Comparison of ENCODE assay signal across 8 cellular contexts in the genomic region with DNA sequence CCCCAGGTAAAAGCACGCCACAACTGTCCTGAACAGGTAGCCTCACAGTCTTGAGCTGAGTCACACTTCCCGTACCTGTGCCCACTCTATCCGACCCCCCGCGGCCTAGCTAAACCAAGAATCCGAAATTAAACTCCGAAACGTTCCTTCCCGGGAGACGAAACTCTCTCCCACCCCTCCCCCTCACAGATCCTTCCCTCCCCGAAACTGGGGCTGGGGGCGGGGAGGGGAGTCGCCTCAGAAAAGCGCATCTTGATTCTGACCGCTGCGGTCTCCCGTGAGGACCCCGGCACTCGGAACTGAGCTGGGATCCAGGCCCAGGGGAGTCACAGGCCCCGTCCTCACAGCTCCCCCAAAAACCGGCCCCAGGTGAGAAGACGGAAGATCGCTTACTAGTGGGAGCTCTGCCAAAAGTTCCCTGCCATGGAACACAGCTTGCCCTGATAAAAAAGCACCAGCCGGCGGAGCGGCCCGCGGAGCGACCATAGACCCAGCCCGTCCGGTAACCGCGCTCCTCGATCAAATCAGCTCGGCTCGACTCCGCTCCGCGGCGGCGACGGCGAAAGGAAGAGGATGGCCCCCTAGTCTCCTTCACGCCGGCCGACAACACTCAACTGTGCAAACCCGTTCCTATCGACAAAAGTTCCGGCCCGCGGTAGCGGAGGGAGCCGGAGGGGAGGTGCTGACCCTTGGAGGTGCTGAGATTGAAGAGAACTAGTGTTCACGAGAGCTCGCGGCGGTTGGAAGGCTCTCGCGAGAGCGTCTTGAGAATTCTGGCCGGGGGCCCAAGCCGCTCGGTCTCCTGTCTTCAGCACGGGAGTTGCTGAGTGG. TPM values are rescaled to one million over a fixed set of nuclear protein-coding genes. Genes with fewer than 3 reads are reported as not detected.
DNase-seq lines count a peak whose midpoint lies in the region; ATAC-seq and TF ChIP-seq lines count a peak whose summit lies in the region.

A gene with protein sequence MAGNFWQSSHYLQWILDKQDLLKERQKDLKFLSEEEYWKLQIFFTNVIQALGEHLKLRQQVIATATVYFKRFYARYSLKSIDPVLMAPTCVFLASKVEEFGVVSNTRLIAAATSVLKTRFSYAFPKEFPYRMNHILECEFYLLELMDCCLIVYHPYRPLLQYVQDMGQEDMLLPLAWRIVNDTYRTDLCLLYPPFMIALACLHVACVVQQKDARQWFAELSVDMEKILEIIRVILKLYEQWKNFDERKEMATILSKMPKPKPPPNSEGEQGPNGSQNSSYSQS (minus strand): TSS at position 558 of the 831 bp plus-strand sequence. CDS start 133 bp downstream, at position 425.

- peak within 1 kb of the TSS; percentile 66 to 98 (median 93) for H3K27ac Mint-ChIP-seq in IgD-negative memory B cell

- H3K27me3 ChIP-seq in muscle layer of colon (ENCODE audit: control insufficient read depth in 1 of 2, insufficient read depth in 2 of 2, low read length in 2 of 2): no peaks in the 10 kb centered on the region

- H3K36me3 ChIP-seq in muscle layer of colon (ENCODE audit: insufficient read depth, low read length): no peaks in the 10 kb centered on the region

- H3K4me3 Mint-ChIP-seq in IgD-negative memory B cell: peak within 1 kb of the TSS; percentile 96 to 98 (median 97)
- peak within 1 kb of the TSS; percentile 100 for H3K4me3 Mint-ChIP-seq in activated T-cell treated with anti-CD3 and anti-CD28 coated beads, Interleukin-2, amount 50 U/mL, for 4 hours

- H3K9me3 Mint-ChIP-seq in IgD-negative memory B cell: peaks cover 0 to 4% (median 0%) of the 10 kb centered on the region in 3 donors
- H3K9me3 Mint-ChIP-seq in activated T-cell treated with anti-CD3 and anti-CD28 coated beads, Interleukin-2, amount 50 U/mL, for 4 hours: no peaks in the 10 kb centered on the region

- no peaks in the 10 kb centered on the region for H3K27me3 Mint-ChIP-seq in IgD-negative memory B cell
- no peaks in the 10 kb centered on the region for H3K27me3 Mint-ChIP-seq in activated T-cell treated with anti-CD3 and anti-CD28 coated beads, Interleukin-2, amount 50 U/mL, for 4 hours (ENCODE audit: low read depth)

- ATAC-seq in GM21529 (IDR thresholded peaks at IDR 0.05; ENCODE audit: unreplicated experiment): peak; percentile 97
- peak; percentile 97 to 99 for ATAC-seq in activated T-cell treated with anti-CD3 and anti-CD28 coated beads, Interleukin-2, amount 50 U/mL, for 4 hours
- peak; percentile 100 for ATAC-seq in esophagus mucosa

- peak within 1 kb of the TSS; percentile 91 for H3K9ac ChIP-seq in muscle layer of colon (ENCODE audit: low read length)

- H3K4me1 ChIP-seq in muscle layer of colon (ENCODE audit: insufficient read depth, low read length): peaks cover 8% of the 10 kb centered on the region

- peak; percentile 78 for DNase-seq in DMS114 treated with DMSO at 0.1 percent for 48 hours (lab: John Stamatoyannopoulos, UW; ENCODE audit: unreplicated experiment)
- DNase-seq in activated T-cell treated with anti-CD3 and anti-CD28 coated beads, Interleukin-2, amount 50 U/mL, for 4 hours: peak; percentile 84
- peak; percentile 83 for DNase-seq in stimulated activated CD8-positive, alpha-beta memory T cell treated with anti-CD3 and anti-CD28 coated beads, Interleukin-7, amount 100 ng/mL, for 24 hours (ENCODE audit: low read depth)

- H3K27ac ChIP-seq in muscle layer of colon (ENCODE audit: low read depth, low read length): peak within 1 kb of the TSS; percentile 83

- H3K4me3 ChIP-seq in muscle layer of colon (ENCODE audit: low read depth in 1 of 2, low read length in 2 of 2): peak within 1 kb of the TSS; percentile 81 to 85

- peaks cover 25 to 32% (median 25%) of the 10 kb centered on the region in 3 donors for H3K4me1 Mint-ChIP-seq in IgD-negative memory B cell
- H3K4me1 Mint-ChIP-seq in activated T-cell treated with anti-CD3 and anti-CD28 coated beads, Interleukin-2, amount 50 U/mL, for 4 hours (ENCODE audit: low read depth): peaks cover 28% of the 10 kb centered on the region

- no peaks in the 10 kb centered on the region for H3K9me3 ChIP-seq in muscle layer of colon (ENCODE audit: low read length)

- H3K36me3 Mint-ChIP-seq in IgD-negative memory B cell: peaks cover 3% of the 10 kb centered on the region
- no peaks in the 10 kb centered on the region for H3K36me3 Mint-ChIP-seq in activated T-cell treated with anti-CD3 and anti-CD28 coated beads, Interleukin-2, amount 50 U/mL, for 4 hours (ENCODE audit: insufficient read depth)

TF ChIP-seq in PFSK-1, 5 proteins besides CTCF, POLR2A, EP300 and RAD21:
- TF ChIP-seq, protein P1, sequence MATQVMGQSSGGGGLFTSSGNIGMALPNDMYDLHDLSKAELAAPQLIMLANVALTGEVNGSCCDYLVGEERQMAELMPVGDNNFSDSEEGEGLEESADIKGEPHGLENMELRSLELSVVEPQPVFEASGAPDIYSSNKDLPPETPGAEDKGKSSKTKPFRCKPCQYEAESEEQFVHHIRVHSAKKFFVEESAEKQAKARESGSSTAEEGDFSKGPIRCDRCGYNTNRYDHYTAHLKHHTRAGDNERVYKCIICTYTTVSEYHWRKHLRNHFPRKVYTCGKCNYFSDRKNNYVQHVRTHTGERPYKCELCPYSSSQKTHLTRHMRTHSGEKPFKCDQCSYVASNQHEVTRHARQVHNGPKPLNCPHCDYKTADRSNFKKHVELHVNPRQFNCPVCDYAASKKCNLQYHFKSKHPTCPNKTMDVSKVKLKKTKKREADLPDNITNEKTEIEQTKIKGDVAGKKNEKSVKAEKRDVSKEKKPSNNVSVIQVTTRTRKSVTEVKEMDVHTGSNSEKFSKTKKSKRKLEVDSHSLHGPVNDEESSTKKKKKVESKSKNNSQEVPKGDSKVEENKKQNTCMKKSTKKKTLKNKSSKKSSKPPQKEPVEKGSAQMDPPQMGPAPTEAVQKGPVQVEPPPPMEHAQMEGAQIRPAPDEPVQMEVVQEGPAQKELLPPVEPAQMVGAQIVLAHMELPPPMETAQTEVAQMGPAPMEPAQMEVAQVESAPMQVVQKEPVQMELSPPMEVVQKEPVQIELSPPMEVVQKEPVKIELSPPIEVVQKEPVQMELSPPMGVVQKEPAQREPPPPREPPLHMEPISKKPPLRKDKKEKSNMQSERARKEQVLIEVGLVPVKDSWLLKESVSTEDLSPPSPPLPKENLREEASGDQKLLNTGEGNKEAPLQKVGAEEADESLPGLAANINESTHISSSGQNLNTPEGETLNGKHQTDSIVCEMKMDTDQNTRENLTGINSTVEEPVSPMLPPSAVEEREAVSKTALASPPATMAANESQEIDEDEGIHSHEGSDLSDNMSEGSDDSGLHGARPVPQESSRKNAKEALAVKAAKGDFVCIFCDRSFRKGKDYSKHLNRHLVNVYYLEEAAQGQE (IDR thresholded peaks at IDR 0.05; ENCODE audit: insufficient read depth in 1 of 2, low read depth in 2 of 2, low read length in 2 of 2): peak; percentile 35 to 47; a peak in 2 of 4 replicates
- TF ChIP-seq SIN3A (IDR thresholded peaks at IDR 0.05; ENCODE audit: borderline replicate concordance, insufficient read depth, low read length) (no peak), TAF1 (IDR thresholded peaks at IDR 0.05; ENCODE audit: borderline replicate concordance, insufficient read depth, low read length) (peak; percentile 99), FOXP2 (optimal IDR thresholded peaks at IDR 0.05; ENCODE audit: borderline replicate concordance, extremely low read depth, extremely low read length, insufficient read depth) (peak; percentile 60), POLR2AphosphoS5 (IDR thresholded peaks at IDR 0.05; ENCODE audit: low read depth, low read length) (peak; percentile 98)

RNA-seq across cellular contexts. Expression of the gene that starts here (rescaled TPM):
- polyA plus RNA-seq in IgD-negative memory B cell: 35.6 TPM
- 47.2 TPM for polyA plus RNA-seq in PFSK-1 (2012; ENCODE audit: insufficient read length, low read depth)
- 10 to 100 TPM; 77.9 to 83.7 (median 78.1) TPM for total RNA-seq in activated T-cell treated with anti-CD3 and anti-CD28 coated beads, Interleukin-2, amount 50 U/mL, for 4 hours
- total RNA-seq in esophagus mucosa: 38.5 TPM

Comparison
In these comparisons a context has a peak if more than half of its experiments do, and no peak if none do; other contexts are left out.
1. Peak in every context shown above with its lines: DNase-seq, ATAC-seq, H3K4me3 ChIP-seq and H3K27ac ChIP-seq.